Comparison of ENCODE assay signal across 30 cellular contexts in genomic region chr2:108993095-108993937, GRCh38. TPM values are rescaled to one million over a fixed set of nuclear protein-coding genes. Genes with fewer than 3 reads are reported as not detected.
"Had no signal": no experiment of that assay in that cellular context is flagged by ENCODE, and none has a peak within 500 bp of the region (broad histone marks: within the 10 kb centered on the region; RNA-seq: fewer than 3 reads in every experiment).

No MANE protein-coding gene starts in this region.

- H3K27ac ChIP-seq: adrenal gland, RWPE1, SJCRH30, WERI-Rb-1 had no signal

- H3K27ac Mint-ChIP-seq: activated CD8-positive, alpha-beta T cell treated with anti-CD3 and anti-CD28 coated beads, Interleukin-2, amount 10 ng/mL, durations not matched to agents 7 days and 5 days; activated naive CD8-positive, alpha-beta T cell treated with anti-CD3 and anti-CD28 coated beads, Interleukin-2, amount 10 ng/mL, durations not matched to agents 7 days and 5 days had no signal

- DNase-seq: activated CD4-positive, alpha-beta T cell treated with anti-CD3 and anti-CD28 coated beads for 4 hours; activated CD4-positive, alpha-beta T cell treated with anti-CD3 and anti-CD28 coated beads, Interleukin-2, amount 50 U/mL, for 4 hours; activated CD8-positive, alpha-beta memory T cell treated with anti-CD3 and anti-CD28 coated beads, Interleukin-2, amount 50 U/mL, for 48 hours; activated CD8-positive, alpha-beta T cell treated with anti-CD3 and anti-CD28 coated beads, Interleukin-2, amount 10 ng/mL, durations not matched to agents 7 days and 5 days; activated naive CD4-positive, alpha-beta T cell treated with anti-CD3 and anti-CD28 coated beads, Interleukin-2, amount 50 U/mL, for 16 hours; activated naive CD8-positive, alpha-beta T cell treated with anti-CD3 and anti-CD28 coated beads, Interleukin-2, amount 10 ng/mL, durations not matched to agents 7 days and 5 days; activated T-cell treated with anti-CD3 and anti-CD28 coated beads, Interleukin-2, amount 50 U/mL, for 1 hour; adrenal gland; anterior cingulate cortex; KG1; MG63; MV-4-11; NCI-H1092 treated with DMSO at 0.1 percent for 48 hours; NCI-H1417 treated with DMSO at 0.1 percent for 48 hours; NCI-H1694; NCI-H2029; NCI-H2107; NCI-H510A treated with DMSO at 0.1 percent for 48 hours; NCI-H69; NK-92 treated with Interleukin-12 subunit alpha and Interleukin-12 subunit beta, amount 100 ng/mL, for 24 hours; OCI-M1; Right ventricle myocardium superior; SJCRH30; SK-N-SH; T-helper 1 cell; WERI-Rb-1 had no signal

- ATAC-seq: activated CD8-positive, alpha-beta T cell treated with anti-CD3 and anti-CD28 coated beads, Interleukin-2, amount 10 ng/mL, durations not matched to agents 7 days and 5 days; Panc1 had no signal

- H3K36me3 Mint-ChIP-seq: activated naive CD8-positive, alpha-beta T cell treated with anti-CD3 and anti-CD28 coated beads, Interleukin-2, amount 10 ng/mL, durations not matched to agents 7 days and 5 days had no signal

- H3K4me2 ChIP-seq: SK-N-SH had no signal

- H3K4me1 ChIP-seq: adrenal gland, SJCRH30 had no signal

- H3K4me3 Mint-ChIP-seq: activated CD8-positive, alpha-beta T cell treated with anti-CD3 and anti-CD28 coated beads, Interleukin-2, amount 10 ng/mL, durations not matched to agents 7 days and 5 days; activated naive CD8-positive, alpha-beta T cell treated with anti-CD3 and anti-CD28 coated beads, Interleukin-2, amount 10 ng/mL, durations not matched to agents 7 days and 5 days had no signal

- H3K36me3 ChIP-seq: adrenal gland, MG63, SJCRH30, WERI-Rb-1 had no signal

- H3K9me3 ChIP-seq: adrenal gland, MG63, SJCRH30, SK-N-SH had no signal

- H3K9ac ChIP-seq: SK-N-SH had no signal

- H3K9me3 Mint-ChIP-seq: activated naive CD8-positive, alpha-beta T cell treated with anti-CD3 and anti-CD28 coated beads, Interleukin-2, amount 10 ng/mL, durations not matched to agents 7 days and 5 days had no signal

- H3K4me3 ChIP-seq: adrenal gland, MG63, SJCRH30 had no signal

RNA-seq across cellular contexts. Expression of gene EDAR, which starts 4.3 kb away (rescaled TPM):
- total RNA-seq: activated CD8-positive, alpha-beta T cell treated with anti-CD3 and anti-CD28 coated beads, Interleukin-2, amount 10 ng/mL, durations not matched to agents 7 days and 5 days; adrenal gland; cardiac septum; SJCRH30; T-helper 2 cell treated with Interferon-gamma antibody and Interleukin-4, amounts not matched to agents 100 ng/mL and 5 ng/mL, for 36 hours had no signal
- polyA plus RNA-seq: adrenal gland, SK-N-SH had no signal
